ENCODE assay signal across 8 cellular contexts in the genomic region with DNA sequence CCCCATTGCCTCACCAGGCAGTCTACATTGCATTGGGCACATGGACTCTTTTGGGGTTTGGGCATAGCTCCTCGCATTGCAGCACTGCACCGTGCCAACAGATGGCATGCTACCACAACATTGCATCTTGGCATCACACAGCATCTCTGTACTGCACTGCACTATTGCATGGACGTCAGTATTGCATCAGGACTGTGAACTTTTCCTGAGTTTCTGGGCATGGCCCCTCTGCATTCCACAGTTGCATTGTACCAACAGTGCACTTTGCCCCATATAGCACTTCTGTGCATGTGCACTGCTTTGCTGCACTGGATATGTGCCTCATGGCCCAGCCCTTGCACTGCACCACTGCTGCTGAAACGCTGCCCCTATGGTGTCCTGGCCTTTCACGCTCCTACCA. TPM values are rescaled to one million over a fixed set of nuclear protein-coding genes. Genes with fewer than 3 reads are reported as not detected.
DNase-seq lines count a peak whose midpoint lies in the region; ATAC-seq, FAIRE-seq and TF ChIP-seq lines count a peak whose summit lies in the region.

No MANE protein-coding gene starts in this region.

- no TSS peak for BruUV-seq in HepG2 (replicated peaks; lab: Mats Ljungman, UMichigan)

- peaks cover 29% of the 10 kb centered on the region for H3K79me2 ChIP-seq in HepG2 (ENCODE audit: insufficient read depth, low read length)

- peaks cover 22% of the 10 kb centered on the region for H4K20me1 ChIP-seq in HepG2 (ENCODE audit: insufficient read depth, low read length)

- TF ChIP-seq CTCF in BE2C (IDR thresholded peaks at IDR 0.05; ENCODE audit: low read depth, low read length) (peak; percentile 44), HepG2 (CRISPR knock-in tag; IDR thresholded peaks at IDR 0.05) (peak; percentile 56)

- POLR2A ChIA-PET in HepG2 (lab: Yijun Ruan, JAX), result no interaction called here

- intact Hi-C loops in HepG2 (cut with micrococcal nuclease; ENCODE audit: unreplicated experiment), result no loop called here

- H3K27ac ChIP-seq in HepG2 (ENCODE audit: extremely low read length, insufficient read depth, low read length), result no peak overlapping the region

- CTCF ChIA-PET in HepG2 (lab: Yijun Ruan, JAX; ENCODE audit: low intra/inter-chr PET ratio, low total read pairs), result no interaction called here

- no peak overlapping the region for H3K9ac ChIP-seq in HepG2 (ENCODE audit: insufficient read depth, low read depth, low read length)

- FAIRE-seq in HepG2 (lab: Jason Lieb, UNC), result no peak

- ATAC-seq in HepG2 (peak; percentile 71), GM21529 (IDR thresholded peaks at IDR 0.05; ENCODE audit: unreplicated experiment) (no peak)

- TF ChIP-seq POLR2A in HepG2 (IDR thresholded peaks at IDR 0.05; ENCODE audit: insufficient read depth in 1 of 2, low read depth in 2 of 2, low read length in 2 of 2), result no peak

- in situ Hi-C loops in HepG2 (cut with HindIII; ENCODE audit: extremely low pct_ligation_motif_present, low pct_unique_long_range_greater_than_20kb), result loop anchor here (10.0 kb wide), 1 partner anchor 1469 kb away; no protein-coding TSS in a partner anchor

- no peaks in the 10 kb centered on the region for H3K36me3 ChIP-seq in BE2C
- no peaks in the 10 kb centered on the region for H3K36me3 ChIP-seq in HepG2 (replicated peaks in 1 of 2; ENCODE audit: control insufficient read depth in 1 of 2, insufficient read depth in 2 of 2, low read length in 2 of 2)

- TF ChIP-seq EP300 in HepG2 (IDR thresholded peaks at IDR 0.05; ENCODE audit: low read depth in 2 of 2, low read length in 2 of 2), result peak; percentile 36 to 96; a peak in 3 of 4 replicates
- no peak for TF ChIP-seq EP300 in HepG2 (CRISPR knock-in tag; IDR thresholded peaks at IDR 0.05; ENCODE audit: borderline replicate concordance)

- DNase-seq in BE2C (no peak), HK-2 (ENCODE audit: unreplicated experiment) (peak; percentile 20), amniotic epithelial cell (ENCODE audit: low read depth) (peak; percentile 73), HepG2 (ENCODE audit: low spot score) (peak; percentile 51), NCI-H2107 (lab: John Stamatoyannopoulos, UW) (no peak)
- no peak for DNase-seq in activated CD8-positive, alpha-beta memory T cell treated with anti-CD3 and anti-CD28 coated beads, Interleukin-2, amount 50 U/mL, for 4 hours
- DNase-seq in stimulated activated CD4-positive, alpha-beta T cell treated with anti-CD3 and anti-CD28 coated beads, Interleukin-4, amount 100 ng/mL, for 4 hours, result no peak

- H3K27me3 ChIP-seq in BE2C, result no peaks in the 10 kb centered on the region
- H3K27me3 ChIP-seq in HepG2 (ENCODE audit: control insufficient read depth in 1 of 2, insufficient read depth in 2 of 2, low read length in 2 of 2), result no peaks in the 10 kb centered on the region

- no peak for TF ChIP-seq RAD21 in HepG2 (CRISPR knock-in tag; IDR thresholded peaks at IDR 0.05)

- H3K9me3 ChIP-seq in BE2C, result no peaks in the 10 kb centered on the region
- no peaks in the 10 kb centered on the region for H3K9me3 ChIP-seq in HepG2 (ENCODE audit: low read length)

- no peak overlapping the region for H3K4me3 ChIP-seq in BE2C (ENCODE audit: low read depth, low read length)
- H3K4me3 ChIP-seq in HepG2 (replicated peaks in 1 of 3; ENCODE audit: insufficient read depth in 1 of 3, low read depth in 2 of 3, low read length in 3 of 3), result no peak overlapping the region

- H3K4me1 ChIP-seq in BE2C, result no peaks in the 10 kb centered on the region
- peaks cover 43% of the 10 kb centered on the region for H3K4me1 ChIP-seq in HepG2 (ENCODE audit: insufficient read depth, low read length)

- 51% methylated on average over 3 of the region's 5 CpGs for WGBS in HepG2 (ENCODE audit: low lambda C conversion rate)

- H3K4me2 ChIP-seq in HepG2 (ENCODE audit: low read depth, low read length), result no peak overlapping the region

- H2AFZ ChIP-seq in HepG2 (ENCODE audit: low read length), result no peak overlapping the region

TF ChIP-seq in HepG2, 621 proteins besides CTCF, POLR2A, EP300 and RAD21 (continues in another document):
- TF ChIP-seq, protein P1, sequence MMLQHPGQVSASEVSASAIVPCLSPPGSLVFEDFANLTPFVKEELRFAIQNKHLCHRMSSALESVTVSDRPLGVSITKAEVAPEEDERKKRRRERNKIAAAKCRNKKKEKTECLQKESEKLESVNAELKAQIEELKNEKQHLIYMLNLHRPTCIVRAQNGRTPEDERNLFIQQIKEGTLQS (CRISPR knock-in tag; IDR thresholded peaks at IDR 0.05), result peak; percentile 27; the same call in 1 of the 2 replicates
- no peak for TF ChIP-seq ZFP36 (IDR thresholded peaks at IDR 0.05; ENCODE audit: borderline replicate concordance, low read depth, low read length, partially characterized antibody)
- no peak for TF ChIP-seq ZNF792 (CRISPR knock-in tag; IDR thresholded peaks at IDR 0.05)
- no peak for TF ChIP-seq ZNF557 (CRISPR knock-in tag; IDR thresholded peaks at IDR 0.05)
- no peak for TF ChIP-seq ZNF512B (CRISPR knock-in tag; IDR thresholded peaks at IDR 0.05; ENCODE audit: borderline replicate concordance)

RNA-seq across cellular contexts. Expression of gene PTPRU, which starts 9.6 kb away (rescaled TPM):
- 23.9 TPM for polyA plus RNA-seq in BE2C (2012; ENCODE audit: insufficient read depth, insufficient read length, low read depth)
- 11.0 and 21.6 TPM in 2 replicates for total RNA-seq in HepG2 (2016; rRNA removed; fragmentation: Illumina TruSeq; extraction: Trizol)
- total RNA-seq in HepG2 (2016; cell fraction: cytosol; rRNA removed; fragmentation: Illumina TruSeq; extraction: Trizol; ENCODE audit: low read depth), result 3.9 and 4.0 TPM in 2 replicates
- total RNA-seq in HepG2 (2016; cell fraction: insoluble cytoplasmic fraction; rRNA removed; fragmentation: Illumina TruSeq; extraction: Trizol), result 9.4 and 20.9 TPM in 2 replicates
- total RNA-seq in HepG2 (2016; cell fraction: membrane; rRNA removed; fragmentation: Illumina TruSeq; extraction: Trizol), result 14.5 and 15.1 TPM in 2 replicates
- 20.3 and 29.1 TPM in 2 replicates for total RNA-seq in HepG2 (2016; cell fraction: nucleus; rRNA removed; fragmentation: Illumina TruSeq; extraction: Trizol)
- polyA plus RNA-seq in HepG2 (2011; rRNA removed), result 22.3 and 27.8 TPM in 2 replicates
- 16.2 and 24.5 TPM in 2 replicates for polyA plus RNA-seq in HepG2 (2011; cell fraction: cytosol; rRNA removed)
- polyA plus RNA-seq in HepG2 (2011; cell fraction: nucleus; rRNA removed), result 56.1 and 65.4 TPM in 2 replicates
- 12.1 and 22.3 TPM in 2 replicates for polyA plus RNA-seq in HepG2 (2012)
- 1.8 and 2.3 TPM in 2 replicates for polyA plus RNA-seq in HepG2 (2016; cell fraction: cytosol; fragmentation: Illumina TruSeq; extraction: Trizol; ENCODE audit: low read depth)
- 9.7 and 12.0 TPM in 2 replicates for polyA plus RNA-seq in HepG2 (2016; cell fraction: insoluble cytoplasmic fraction; fragmentation: Illumina TruSeq; extraction: Trizol; ENCODE audit: low read depth)
- 6.6 and 8.7 TPM in 2 replicates for polyA plus RNA-seq in HepG2 (2016; cell fraction: membrane; fragmentation: Illumina TruSeq; extraction: Trizol; ENCODE audit: low read depth)
- 46.5 and 51.1 TPM in 2 replicates for polyA plus RNA-seq in HepG2 (2016; cell fraction: nucleus; fragmentation: Illumina TruSeq; extraction: Trizol; ENCODE audit: insufficient read depth, low read depth)
- polyA minus RNA-seq in HepG2 (2011; rRNA and poly(A)+ RNA removed; ENCODE audit: low replicate concordance), result 28.3 and 104 TPM in 2 replicates
- polyA minus RNA-seq in HepG2 (2011; cell fraction: cytosol; rRNA and poly(A)+ RNA removed), result 33.6 and 37.1 TPM in 2 replicates
- polyA minus RNA-seq in HepG2 (2011; cell fraction: nucleus; rRNA and poly(A)+ RNA removed), result 18.0 and 19.9 TPM in 2 replicates

RNA-seq across cellular contexts. Expression of gene MECR, which starts 15.1 kb away (rescaled TPM):
- 23.6 TPM for polyA plus RNA-seq in BE2C (2012; ENCODE audit: insufficient read depth, insufficient read length, low read depth)
- total RNA-seq in HepG2 (2016; rRNA removed; fragmentation: Illumina TruSeq; extraction: Trizol), result 21.2 and 24.9 TPM in 2 replicates
- 40.7 and 49.2 TPM in 2 replicates for total RNA-seq in HepG2 (2016; cell fraction: cytosol; rRNA removed; fragmentation: Illumina TruSeq; extraction: Trizol; ENCODE audit: low read depth)
- total RNA-seq in HepG2 (2016; cell fraction: insoluble cytoplasmic fraction; rRNA removed; fragmentation: Illumina TruSeq; extraction: Trizol), result 18.4 and 19.7 TPM in 2 replicates
- total RNA-seq in HepG2 (2016; cell fraction: membrane; rRNA removed; fragmentation: Illumina TruSeq; extraction: Trizol), result 43.7 and 46.5 TPM in 2 replicates
- 20.0 and 20.4 TPM in 2 replicates for total RNA-seq in HepG2 (2016; cell fraction: nucleus; rRNA removed; fragmentation: Illumina TruSeq; extraction: Trizol)
- polyA plus RNA-seq in HepG2 (2011; rRNA removed), result 18.8 and 19.0 TPM in 2 replicates
- 13.7 and 17.3 TPM in 2 replicates for polyA plus RNA-seq in HepG2 (2011; cell fraction: cytosol; rRNA removed)
- polyA plus RNA-seq in HepG2 (2011; cell fraction: nucleus; rRNA removed), result 21.4 and 26.7 TPM in 2 replicates
- 12.7 and 17.0 TPM in 2 replicates for polyA plus RNA-seq in HepG2 (2012)
- polyA plus RNA-seq in HepG2 (2016; cell fraction: cytosol; fragmentation: Illumina TruSeq; extraction: Trizol; ENCODE audit: low read depth), result 61.3 and 62.7 TPM in 2 replicates
- 17.8 and 18.6 TPM in 2 replicates for polyA plus RNA-seq in HepG2 (2016; cell fraction: insoluble cytoplasmic fraction; fragmentation: Illumina TruSeq; extraction: Trizol; ENCODE audit: low read depth)
- 46.4 and 47.2 TPM in 2 replicates for polyA plus RNA-seq in HepG2 (2016; cell fraction: membrane; fragmentation: Illumina TruSeq; extraction: Trizol; ENCODE audit: low read depth)
- polyA plus RNA-seq in HepG2 (2016; cell fraction: nucleus; fragmentation: Illumina TruSeq; extraction: Trizol; ENCODE audit: insufficient read depth, low read depth), result 28.0 and 30.8 TPM in 2 replicates
- 26.2 and 47.2 TPM in 2 replicates for polyA minus RNA-seq in HepG2 (2011; rRNA and poly(A)+ RNA removed; ENCODE audit: low replicate concordance)
- polyA minus RNA-seq in HepG2 (2011; cell fraction: cytosol; rRNA and poly(A)+ RNA removed), result 8.0 and 9.2 TPM in 2 replicates
- 22.4 and 23.0 TPM in 2 replicates for polyA minus RNA-seq in HepG2 (2011; cell fraction: nucleus; rRNA and poly(A)+ RNA removed)

Comparison
In these comparisons a context has a peak if more than half of its experiments do, and no peak if none do; other contexts are left out.
1. DNase-seq: peak in HK-2 (single experiment), amniotic epithelial cell (single experiment) and HepG2 (single experiment); none in BE2C (single experiment), activated CD8-positive, alpha-beta memory T cell treated with anti-CD3 and anti-CD28 coated beads, Interleukin-2, amount 50 U/mL, for 4 hours (single experiment), NCI-H2107 (single experiment) and stimulated activated CD4-positive, alpha-beta T cell treated with anti-CD3 and anti-CD28 coated beads, Interleukin-4, amount 100 ng/mL, for 4 hours (0 of 2).